ENCODE assay signal across 8 cellular contexts in the genomic region with DNA sequence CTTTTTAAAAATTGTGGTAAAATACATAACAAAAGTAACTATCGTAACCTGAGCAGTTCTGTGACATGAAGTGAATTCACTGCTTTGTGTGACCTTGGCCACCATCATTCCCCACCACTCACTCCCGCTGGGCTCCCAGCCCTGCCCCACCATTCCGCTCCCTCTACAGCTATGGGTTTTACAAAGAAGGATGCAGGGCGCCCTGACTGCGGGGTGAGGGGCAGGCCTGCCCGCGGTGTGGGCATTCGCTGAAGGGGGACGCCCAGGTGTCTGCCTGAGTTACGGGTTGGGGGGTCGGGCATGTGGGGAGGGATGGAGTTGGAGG. TPM values are rescaled to one million over a fixed set of nuclear protein-coding genes. Genes with fewer than 3 reads are reported as not detected.
A peak's percentile ranks its signal among the peaks of the same experiment; 100 is the strongest.
DNase-seq lines count a peak whose midpoint lies in the region; ATAC-seq and TF ChIP-seq lines count a peak whose summit lies in the region.

Gene CEMP1 (minus strand): TSS at position 38 of the 325 bp plus-strand sequence. CDS start 335 bp downstream, outside the sequence.

- peak within 1 kb of the TSS; percentile 43 to 97 (median 82) for H3K27ac ChIP-seq in heart left ventricle
- peak within 1 kb of the TSS; percentile 93 for H3K27ac ChIP-seq in adipose tissue (ENCODE audit: low read depth, low read length)
- peak within 1 kb of the TSS; percentile 93 to 98 for H3K27ac ChIP-seq in left lung
- peak within 1 kb of the TSS; percentile 96 to 99 (median 98) for H3K27ac ChIP-seq in tibial nerve

- ATAC-seq in heart left ventricle (peak in 3 of 4 donors; percentile 0 to 5 (median 1)), left ventricle myocardium superior (no peak), left lung (peak; percentile 2), HG03565 (IDR thresholded peaks at IDR 0.05; ENCODE audit: unreplicated experiment) (no peak)

- H3K4me3 ChIP-seq in heart left ventricle (peak within 1 kb of the TSS; percentile 39 to 72 (median 62)), left lung (peak within 1 kb of the TSS; percentile 48 to 56), tibial nerve (peak within 1 kb of the TSS; percentile 52 to 81 (median 70))

- H3K27me3 ChIP-seq in heart left ventricle (no peaks in the 10 kb centered on the region), left lung (no peaks in the 10 kb centered on the region), tibial nerve (no peaks in the 10 kb centered on the region)

- TF ChIP-seq EP300 in tibial nerve (IDR thresholded peaks at IDR 0.05) = no peak

- no peak for DNase-seq in heart left ventricle
- DNase-seq in left ventricle myocardium superior = no peak
- no peak for DNase-seq in left lung
- no peak for DNase-seq in tibial nerve (ENCODE audit: low spot score in 2 of 2)
- no peak for DNase-seq in NCI-H2107 (lab: John Stamatoyannopoulos, UW)
- no peak for DNase-seq in D341Med (ENCODE audit: low spot score)

- WGBS in heart left ventricle, 4 donors = 12 to 18% (median 15%) methylated on average over 7 to 11 of the region's 11 CpGs
- 12 to 14% (median 12%) methylated on average over 11 of the region's 11 CpGs for WGBS in adipose tissue, 3 donors
- WGBS in tibial nerve, 2 donors = 12 to 15% methylated on average over 7 to 11 of the region's 11 CpGs

- H3K4me1 ChIP-seq in heart left ventricle = peaks cover 0 to 34% (median 10%) of the 10 kb centered on the region in 12 donors
- H3K4me1 ChIP-seq in left lung = peaks cover 2 to 50% of the 10 kb centered on the region in 2 donors
- peaks cover 0 to 21% (median 14%) of the 10 kb centered on the region in 4 donors for H3K4me1 ChIP-seq in tibial nerve

- H3K9me3 ChIP-seq in heart left ventricle (no peaks in the 10 kb centered on the region), left lung (no peaks in the 10 kb centered on the region), tibial nerve (no peaks in the 10 kb centered on the region)

- intact Hi-C loops in heart left ventricle (cut with DNase I) (no loop called here), left ventricle myocardium superior (cut with micrococcal nuclease) (no loop called here), left lung (cut with DNase I) (no loop called here)

- TF ChIP-seq CTCF in heart left ventricle (IDR thresholded peaks at IDR 0.05) (no peak), left lung (IDR thresholded peaks at IDR 0.05) (no peak), tibial nerve (IDR thresholded peaks at IDR 0.05) (no peak)

- H3K36me3 ChIP-seq in heart left ventricle = peaks cover 0 to 39% (median 21%) of the 10 kb centered on the region in 9 donors
- peaks cover 0 to 46% of the 10 kb centered on the region in 2 donors for H3K36me3 ChIP-seq in left lung
- H3K36me3 ChIP-seq in tibial nerve = peaks cover 0 to 41% (median under 1%) of the 10 kb centered on the region in 3 donors

- no peak for TF ChIP-seq POLR2A in heart left ventricle (IDR thresholded peaks at IDR 0.05)
- no peak for TF ChIP-seq POLR2A in tibial nerve (IDR thresholded peaks at IDR 0.05)

RNA-seq across cellular contexts. Expression of gene CEMP1, which starts in this region (rescaled TPM):
- total RNA-seq in heart left ventricle = under 1 TPM in 1 of 9 donors, not detected in 8; 0.18 TPM
- under 1 TPM; 0.04 to 0.27 TPM for polyA plus RNA-seq in heart left ventricle
- not detected for total RNA-seq in left ventricle myocardium superior
- under 1 TPM; 0.45 to 0.97 (median 0.66) TPM for polyA plus RNA-seq in adipose tissue
- 1 to 10 TPM in 1 of 2 donors, under 1 TPM in 1; 0.45 to 1.1 TPM for total RNA-seq in left lung
- total RNA-seq in tibial nerve = not detected

Comparison
In these comparisons a context has a peak if more than half of its experiments do, and no peak if none do; other contexts are left out.
1. Peak in ATAC-seq, H3K4me3 ChIP-seq and H3K27ac ChIP-seq in heart left ventricle; RNA of the gene not detected or under 1 TPM.